1 cellular context compared by ENCODE assay signal in genomic region chr3:155076888-155077287, GRCh38.
A peak's percentile ranks its signal among the peaks of the same experiment; 100 is the strongest.
TF ChIP-seq lines count a peak whose summit lies in the region.

No MANE protein-coding gene starts in this region.

TF ChIP-seq in K562, 482 proteins besides CTCF, POLR2A, EP300 and RAD21 (continued from another document and continues in another):
- peak; percentile 90; the same call in 1 of the 2 replicates for TF ChIP-seq ZNF165 (CRISPR knock-in tag; IDR thresholded peaks at IDR 0.05; ENCODE audit: borderline replicate concordance)
- TF ChIP-seq MAZ (CRISPR knock-in tag; conservative IDR thresholded peaks at IDR 0.05 in 1 of 2, IDR thresholded peaks at IDR 0.05 in 1 of 2) = peak in 1 of 2 experiments; percentile 43; a peak in 1 of 4 replicates
- no peak for TF ChIP-seq FOXO4 (CRISPR knock-in tag; IDR thresholded peaks at IDR 0.05)
- TF ChIP-seq MCM3 (IDR thresholded peaks at IDR 0.05) = no peak
- no peak for TF ChIP-seq NR0B1 (IDR thresholded peaks at IDR 0.05; ENCODE audit: partially characterized antibody)
- TF ChIP-seq VEZF1 (CRISPR knock-in tag; IDR thresholded peaks at IDR 0.05) = no peak; the same call in 1 of the 2 replicates
- TF ChIP-seq TFE3 (CRISPR knock-in tag; IDR thresholded peaks at IDR 0.05) = peak; percentile 12; the same call in 1 of the 2 replicates
- no peak for TF ChIP-seq XRCC4 (IDR thresholded peaks at IDR 0.05; ENCODE audit: extremely low read depth, insufficient read depth, insufficient read length)
- TF ChIP-seq DMBX1 (CRISPR knock-in tag; IDR thresholded peaks at IDR 0.05; ENCODE audit: borderline replicate concordance) = peak; percentile 99
- TF ChIP-seq ATF3 (IDR thresholded peaks at IDR 0.05) = peak; percentile 31; the same call in 1 of the 2 replicates
- no peak for TF ChIP-seq ATF3 (CRISPR knock-in tag; conservative IDR thresholded peaks at IDR 0.05)
- TF ChIP-seq TAL1 (IDR thresholded peaks at IDR 0.05) = no peak
- TF ChIP-seq MEF2A (IDR thresholded peaks at IDR 0.05; ENCODE audit: control insufficient read depth, low read depth, low read length) = no peak
- TF ChIP-seq ZNF253 (CRISPR knock-in tag; conservative IDR thresholded peaks at IDR 0.05) = no peak
- TF ChIP-seq ZNF644 (tag; IDR thresholded peaks at IDR 0.05; ENCODE audit: low read depth) = peak; percentile 35; the same call in 1 of the 2 replicates
- peak; percentile 78; the same call in 1 of the 2 replicates for TF ChIP-seq HDAC8 (tag; IDR thresholded peaks at IDR 0.05)
- no peak for TF ChIP-seq ZNF830 (CRISPR knock-in tag; IDR thresholded peaks at IDR 0.05)
- TF ChIP-seq KDM5B (IDR thresholded peaks at IDR 0.05; ENCODE audit: insufficient replicate concordance, low read depth, low read length) = no peak
- no peak for TF ChIP-seq CBX3 (IDR thresholded peaks at IDR 0.05; ENCODE audit: borderline replicate concordance in 1 of 2, low read length in 2 of 2)
- TF ChIP-seq PHB2 (IDR thresholded peaks at IDR 0.05; ENCODE audit: low read depth) = no peak
- TF ChIP-seq ZNF696 (CRISPR knock-in tag; conservative IDR thresholded peaks at IDR 0.05) = no peak
- TF ChIP-seq SPI1 (IDR thresholded peaks at IDR 0.05; ENCODE audit: borderline replicate concordance, low read depth, low read length) = no peak
- TF ChIP-seq SREBF1 (IDR thresholded peaks at IDR 0.05; ENCODE audit: borderline replicate concordance, low read depth, low read length) = no peak
- TF ChIP-seq NFYB (IDR thresholded peaks at IDR 0.05; ENCODE audit: extremely low read depth, insufficient read length) = no peak
- peak; percentile 82; the same call in 1 of the 2 replicates for TF ChIP-seq DDX20 (tag; IDR thresholded peaks at IDR 0.05; ENCODE audit: low read depth)
- TF ChIP-seq SETDB1 (IDR thresholded peaks at IDR 0.05; ENCODE audit: low read length) = no peak
- TF ChIP-seq ZNF318 (IDR thresholded peaks at IDR 0.05; ENCODE audit: borderline replicate concordance in 1 of 2, low read depth in 1 of 2) = no peak
- TF ChIP-seq THRAP3 (IDR thresholded peaks at IDR 0.05; ENCODE audit: borderline replicate concordance) = no peak
- TF ChIP-seq GATAD2A (IDR thresholded peaks at IDR 0.05) = no peak
- peak; percentile 91 for TF ChIP-seq MECOM (CRISPR knock-in tag; IDR thresholded peaks at IDR 0.05)
- TF ChIP-seq ZBTB34 (CRISPR knock-in tag; IDR thresholded peaks at IDR 0.05) = peak; percentile 68; the same call in 1 of the 2 replicates
